ENCODE assay signal across 8 cellular contexts in genomic region chr10:18599392-18599791, GRCh38.
"Had no signal": no experiment of that assay in that cellular context is flagged by ENCODE, and none has a peak within 500 bp of the region (broad histone marks: within the 10 kb centered on the region; RNA-seq: fewer than 3 reads in every experiment).

No MANE protein-coding gene starts in this region.

- ATAC-seq: GM12878 had no signal

- DNase-seq: GDM1, GF-D8 had no signal

- FAIRE-seq: G401.6, GM12878, GM12891, GM12892, GM18507, GM19239 had no signal

- H3K4me3 ChIP-seq: GM12878 had no signal
